ENCODE assay signal across 8 cellular contexts in genomic region chr3:32176989-32177701, GRCh38.
DNase-seq lines count a peak whose midpoint lies in the region; ATAC-seq and TF ChIP-seq lines count a peak whose summit lies in the region.

No MANE protein-coding gene starts in this region.

- dilution Hi-C loops in mammary epithelial cell (cut with HindIII; ENCODE audit: low sequenced_read_pairs), result loop anchor here (5.0 to 10.0 kb wide), 2 partner anchors 72 to 500 kb away; partner anchors contain the start of gene GPD1L

- intact Hi-C loops in Calu3 (cut with micrococcal nuclease; ENCODE audit: unreplicated experiment), result loop anchor here (1.0 to 10.0 kb wide), 7 partner anchors 60 to 488 kb away; partner anchors contain the start of gene CMTM8
- intact Hi-C loops in mammary epithelial cell (cut with micrococcal nuclease), result loop anchor here (1.0 to 5.0 kb wide), 7 partner anchors 70 to 488 kb away; no protein-coding TSS in a partner anchor

- H3K4me3 ChIP-seq in WI38 (ENCODE audit: low read depth, low read length), result no peak overlapping the region
- H3K4me3 ChIP-seq in mammary epithelial cell (replicated peaks in 1 of 3; ENCODE audit: insufficient read depth in 1 of 3, low read depth in 2 of 3, low read length in 3 of 3), result no peak overlapping the region
- H3K4me3 ChIP-seq in liver (ENCODE audit: low read depth in 1 of 3, low read length in 3 of 3), result peak overlapping the region in 1 of 3 donors; percentile 9

- H3K4me3 Mint-ChIP-seq in Calu3 (ENCODE audit: low read depth, unreplicated experiment), result peak overlapping the region; percentile 45

- H3K27ac ChIP-seq in mammary epithelial cell (ENCODE audit: insufficient read depth, low read depth, low read length) (no peak overlapping the region), liver (ENCODE audit: low read depth in 1 of 2, low read length in 2 of 2) (no peak overlapping the region)

- H2AFZ ChIP-seq in mammary epithelial cell (ENCODE audit: low read depth, low read length), result peak overlapping the region; percentile 72

- H3K27me3 ChIP-seq in mammary epithelial cell (ENCODE audit: insufficient read depth, low read length) (no peaks in the 10 kb centered on the region), liver (ENCODE audit: control insufficient read depth in 4 of 4, insufficient read depth in 4 of 4, low read length in 3 of 4) (no peaks in the 10 kb centered on the region)

- H3K36me3 Mint-ChIP-seq in Calu3 (ENCODE audit: insufficient read depth, unreplicated experiment), result no peaks in the 10 kb centered on the region

- peaks cover 18% of the 10 kb centered on the region for H3K4me1 Mint-ChIP-seq in Calu3 (ENCODE audit: low read depth, unreplicated experiment)

- peak; percentile 86 to 87 for TF ChIP-seq RAD21 in liver (IDR thresholded peaks at IDR 0.05)

- H3K27ac Mint-ChIP-seq in Calu3 (ENCODE audit: unreplicated experiment), result peak overlapping the region; percentile 0

- peak overlapping the region; percentile 53 for H3K4me2 ChIP-seq in mammary epithelial cell (ENCODE audit: insufficient read depth, low read depth, low read length)

- no peaks in the 10 kb centered on the region for H3K9me3 Mint-ChIP-seq in Calu3 (ENCODE audit: low read depth, unreplicated experiment)

- no peaks in the 10 kb centered on the region for H4K20me1 ChIP-seq in mammary epithelial cell (ENCODE audit: insufficient read depth, low read length)

- TF ChIP-seq CTCF in Calu3 (IDR thresholded peaks at IDR 0.05; ENCODE audit: unreplicated experiment) (no peak), WI38 (IDR thresholded peaks at IDR 0.05; ENCODE audit: low read depth, low read length) (peak; percentile 35), mammary epithelial cell (conservative IDR thresholded peaks at IDR 0.05 in 1 of 2, IDR thresholded peaks at IDR 0.05 in 1 of 2; ENCODE audit: extremely low read depth in 1 of 2, insufficient read depth in 1 of 2, low read depth in 1 of 2, low read length in 2 of 2) (peak; percentile 73 to 85), liver (IDR thresholded peaks at IDR 0.05; ENCODE audit: low read depth, low read length, missing input control) (peak; percentile 82)

- no peak overlapping the region for H3K9ac ChIP-seq in mammary epithelial cell (ENCODE audit: insufficient read depth, low read length)
- H3K9ac ChIP-seq in liver (ENCODE audit: low read depth in 1 of 2, low read length in 2 of 2), result no peak overlapping the region

- 11% methylated on average over 8 of the region's 9 CpGs for WGBS in mammary epithelial cell (ENCODE audit: low coverage, missing lambda C conversion rate)
- WGBS in liver, result 10% methylated on average over 9 of the region's 9 CpGs

- CTCF ChIA-PET in Calu3 (lab: Charles Lee), result interaction anchor here (0.6 to 1.1 kb wide), 4 partner anchors 63 to 355 kb away, joined by 3 to 4 read pairs (median 4); no protein-coding TSS in a partner anchor
- CTCF ChIA-PET in mammary epithelial cell (lab: Charles Lee; ENCODE audit: low non-redundant PET), result interaction anchor here (0.7 to 0.8 kb wide), 2 partner anchors 119 to 158 kb away, joined by 3 to 7 read pairs; no protein-coding TSS in a partner anchor

- peak; percentile 81 for ATAC-seq in GM21723 (IDR thresholded peaks at IDR 0.05; ENCODE audit: unreplicated experiment)

- peaks cover 7% of the 10 kb centered on the region for H3K4me1 ChIP-seq in mammary epithelial cell (ENCODE audit: insufficient read depth, low read length)
- H3K4me1 ChIP-seq in liver (ENCODE audit: control insufficient read depth in 4 of 4, insufficient read depth in 4 of 4, low read length in 3 of 4), result peaks cover 1 to 11% (median 6%) of the 10 kb centered on the region in 4 donors

- H3K9me3 ChIP-seq in mammary epithelial cell (replicated peaks; ENCODE audit: insufficient read depth, low read length), result no peaks in the 10 kb centered on the region
- H3K9me3 ChIP-seq in liver (ENCODE audit: control insufficient read depth in 4 of 4, low read length in 3 of 4), result no peaks in the 10 kb centered on the region

- no TSS peak for BruUV-seq in Calu3 (replicated peaks; lab: Mats Ljungman, UMichigan)
- no TSS peak for BruUV-seq in mammary epithelial cell (replicated peaks; lab: Mats Ljungman, UMichigan)

- no peaks in the 10 kb centered on the region for H3K27me3 Mint-ChIP-seq in Calu3 (ENCODE audit: unreplicated experiment)

- peak; percentile 83 for DNase-seq in Calu3
- DNase-seq in NCI-H128 (lab: John Stamatoyannopoulos, UW; ENCODE audit: unreplicated experiment), result peak; percentile 35
- peak; percentile 75 for DNase-seq in mammary epithelial cell
- peak; percentile 15 for DNase-seq in stimulated activated naive CD4-positive, alpha-beta T cell treated with Interleukin-2 at 50 U/mL for 16 hours (lab: John Stamatoyannopoulos, UW)
- no peak for DNase-seq in cerebellum (ENCODE audit: low spot score)

- H3K36me3 ChIP-seq in mammary epithelial cell (ENCODE audit: insufficient read depth, low read length), result no peaks in the 10 kb centered on the region
- H3K36me3 ChIP-seq in liver (ENCODE audit: control insufficient read depth in 4 of 4, insufficient read depth in 3 of 4, low read depth in 1 of 4, low read length in 3 of 4), result no peaks in the 10 kb centered on the region

- in situ Hi-C loops in mammary epithelial cell (cut with MboI; ENCODE audit: low sequenced_read_pairs in 2 of 2), result loop anchor here in 1 of 2 donors (5.0 to 25.0 kb wide), 3 partner anchors 165 to 485 kb away; no protein-coding TSS in a partner anchor

- no peaks in the 10 kb centered on the region for H3K79me2 ChIP-seq in mammary epithelial cell (ENCODE audit: insufficient read depth, low read length)

TF ChIP-seq in liver, 16 proteins besides CTCF, POLR2A, EP300 and RAD21:
- no peak for TF ChIP-seq SP1 (IDR thresholded peaks at IDR 0.05)
- no peak for TF ChIP-seq EGR1 (IDR thresholded peaks at IDR 0.05; ENCODE audit: low read depth in 2 of 2)
- no peak for TF ChIP-seq FOXA2 (IDR thresholded peaks at IDR 0.05)
- TF ChIP-seq ZBTB33 (IDR thresholded peaks at IDR 0.05), result no peak
- no peak for TF ChIP-seq HNF4G (IDR thresholded peaks at IDR 0.05)
- peak in 1 of 2 donors; percentile 4 for TF ChIP-seq RXRA (IDR thresholded peaks at IDR 0.05)
- TF ChIP-seq GABPA (IDR thresholded peaks at IDR 0.05 in 1 of 2, conservative IDR thresholded peaks at IDR 0.05 in 1 of 2), result no peak
- no peak for TF ChIP-seq JUND (IDR thresholded peaks at IDR 0.05)
- no peak for TF ChIP-seq YY1 (IDR thresholded peaks at IDR 0.05)
- TF ChIP-seq HNF4A (conservative IDR thresholded peaks at IDR 0.05), result no peak
- TF ChIP-seq TAF1 (conservative IDR thresholded peaks at IDR 0.05), result no peak
- peak; percentile 21 for TF ChIP-seq ATF3 (IDR thresholded peaks at IDR 0.05)
- no peak for TF ChIP-seq REST (IDR thresholded peaks at IDR 0.05)
- TF ChIP-seq, protein P1, sequence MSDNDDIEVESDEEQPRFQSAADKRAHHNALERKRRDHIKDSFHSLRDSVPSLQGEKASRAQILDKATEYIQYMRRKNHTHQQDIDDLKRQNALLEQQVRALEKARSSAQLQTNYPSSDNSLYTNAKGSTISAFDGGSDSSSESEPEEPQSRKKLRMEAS (IDR thresholded peaks at IDR 0.05), result no peak
- peak; percentile 10 for TF ChIP-seq NR2F2 (IDR thresholded peaks at IDR 0.05)
- TF ChIP-seq FOXA1 (IDR thresholded peaks at IDR 0.05), result no peak
